Comparison of ENCODE assay signal across 16 cellular contexts in genomic region chr11:25065711-25066110, GRCh38.
DNase-seq lines count a peak whose midpoint lies in the region; ATAC-seq, FAIRE-seq and TF ChIP-seq lines count a peak whose summit lies in the region.
"Had no signal": no experiment of that assay in that cellular context is flagged by ENCODE, and none has a peak within 500 bp of the region (broad histone marks: within the 10 kb centered on the region; RNA-seq: fewer than 3 reads in every experiment).

No MANE protein-coding gene starts in this region.

- H3K4me3 ChIP-seq in Panc1 (ENCODE audit: low read depth in 2 of 2, low read length in 2 of 2): no peak overlapping the region
- no peak overlapping the region for H3K4me3 ChIP-seq in endothelial cell of umbilical vein (replicated peaks in 1 of 3; ENCODE audit: insufficient read depth in 1 of 3, low read depth in 1 of 3, low read length in 3 of 3)
- no peak overlapping the region for H3K4me3 ChIP-seq in HAP-1
- H3K4me3 ChIP-seq: SK-N-MC had no signal

- BruUV-seq in Panc1 (replicated peaks; lab: Mats Ljungman, UMichigan) (no TSS peak), endothelial cell of umbilical vein (replicated peaks; lab: Mats Ljungman, UMichigan) (no TSS peak)

- H3K9ac ChIP-seq in endothelial cell of umbilical vein (replicated peaks; ENCODE audit: extremely low read depth, insufficient read depth, low read length): no peak overlapping the region

- H2AFZ ChIP-seq in endothelial cell of umbilical vein (ENCODE audit: low read depth, low read length): no peak overlapping the region

- no peaks in the 10 kb centered on the region for H4K20me1 ChIP-seq in endothelial cell of umbilical vein (replicated peaks; ENCODE audit: control insufficient read depth, extremely low read depth, insufficient read depth, low read length)

- in situ Hi-C loops in Panc1 (cut with HindIII; ENCODE audit: low pct_unique_long_range_greater_than_20kb, low sequenced_read_pairs): no loop called here
- in situ Hi-C loops in HAP-1 (cut with MboI; ENCODE audit: low sequenced_read_pairs): no loop called here

- POLR2A ChIA-PET in Panc1 (lab: Charles Lee): no interaction called here
- POLR2A ChIA-PET in endothelial cell of umbilical vein (lab: Charles Lee): no interaction called here

- FAIRE-seq in H54 (lab: Jason Lieb, UNC): peak; percentile 80
- no peak for FAIRE-seq in endothelial cell of umbilical vein (lab: Jason Lieb, UNC)

- TF ChIP-seq CTCF in Panc1 (IDR thresholded peaks at IDR 0.05): no peak
- no peak for TF ChIP-seq CTCF in endothelial cell of umbilical vein (IDR thresholded peaks at IDR 0.05; ENCODE audit: extremely low read depth in 1 of 2, insufficient read depth in 1 of 2, low read depth in 1 of 2, low read length in 2 of 2)

- TF ChIP-seq POLR2A in H54 (IDR thresholded peaks at IDR 0.05; ENCODE audit: low read depth, low read length): no peak
- TF ChIP-seq POLR2A in endothelial cell of umbilical vein (IDR thresholded peaks at IDR 0.05; ENCODE audit: low read depth, low read length): no peak

- H3K27me3 ChIP-seq in Panc1 (ENCODE audit: control insufficient read depth, insufficient read depth, low read length) (no peaks in the 10 kb centered on the region), endothelial cell of umbilical vein (ENCODE audit: control insufficient read depth in 2 of 2, insufficient read depth in 2 of 2, low read length in 2 of 2) (no peaks in the 10 kb centered on the region), HAP-1 (ENCODE audit: low read depth) (no peaks in the 10 kb centered on the region)
- H3K27me3 ChIP-seq: BE2C had no signal

- dilution Hi-C loops in endothelial cell of umbilical vein (cut with MboI; ENCODE audit: extremely low pct_ligation_motif_present, low sequenced_read_pairs): no loop called here

- H3K9me3 ChIP-seq in Panc1 (ENCODE audit: control insufficient read depth, insufficient read depth, low read depth, low read length) (no peaks in the 10 kb centered on the region), endothelial cell of umbilical vein (replicated peaks; ENCODE audit: control insufficient read depth, insufficient read depth, low read length) (no peaks in the 10 kb centered on the region), HAP-1 (no peaks in the 10 kb centered on the region)
- H3K9me3 ChIP-seq: BE2C had no signal

- H3K4me2 ChIP-seq in endothelial cell of umbilical vein (ENCODE audit: insufficient read depth, low read length): no peak overlapping the region

- peak; percentile 2 for DNase-seq in H54 (ENCODE audit: insufficient read length, low spot score)
- DNase-seq in Panc1 (ENCODE audit: low read depth, low spot score): peak; percentile 64
- DNase-seq in endothelial cell of umbilical vein (ENCODE audit: low read depth, low spot score): peak; percentile 1
- DNase-seq in non-pigmented ciliary epithelial cell (ENCODE audit: low read depth): peak; percentile 13
- no peak for DNase-seq in NK-92 (lab: John Stamatoyannopoulos, UW; ENCODE audit: unreplicated experiment)
- no peak for DNase-seq in CD1c-positive myeloid dendritic cell (ENCODE audit: extremely low spot score)
- DNase-seq in HAP-1 (ENCODE audit: low spot score in 2 of 2): no peak
- DNase-seq: BE2C, DMS79, left ventricle myocardium superior, NCI-H2107, posterior cingulate gyrus, substantia nigra had no signal

- H3K4me1 ChIP-seq in Panc1 (ENCODE audit: control insufficient read depth, insufficient read depth, low read length): no peaks in the 10 kb centered on the region
- H3K4me1 ChIP-seq in endothelial cell of umbilical vein (ENCODE audit: control insufficient read depth, extremely low read depth, insufficient read depth, low read length): no peaks in the 10 kb centered on the region
- H3K4me1 ChIP-seq in HAP-1: no peaks in the 10 kb centered on the region
- H3K4me1 ChIP-seq: BE2C had no signal

- no peaks in the 10 kb centered on the region for H3K9me1 ChIP-seq in endothelial cell of umbilical vein (replicated peaks; ENCODE audit: control insufficient read depth, extremely low read depth, insufficient read depth, low read length)

- CTCF ChIA-PET in Panc1 (lab: Charles Lee) (no interaction called here), endothelial cell of umbilical vein (lab: Charles Lee) (no interaction called here)

- no peak overlapping the region for H3K27ac ChIP-seq in Panc1 (ENCODE audit: low read length)
- H3K27ac ChIP-seq in endothelial cell of umbilical vein (ENCODE audit: insufficient read depth, low read depth, low read length): no peak overlapping the region
- H3K27ac ChIP-seq: SK-N-MC, VCaP had no signal

- H3K36me3 ChIP-seq in Panc1 (ENCODE audit: control insufficient read depth, insufficient read depth, low read length): no peaks in the 10 kb centered on the region
- H3K36me3 ChIP-seq in endothelial cell of umbilical vein (ENCODE audit: control insufficient read depth in 2 of 2, extremely low read depth in 1 of 2, insufficient read depth in 2 of 2, low read length in 2 of 2): no peaks in the 10 kb centered on the region
- H3K36me3 ChIP-seq in HAP-1 (replicated peaks): no peaks in the 10 kb centered on the region
- H3K36me3 ChIP-seq: BE2C had no signal

- no peaks in the 10 kb centered on the region for H3K79me2 ChIP-seq in endothelial cell of umbilical vein (ENCODE audit: control insufficient read depth, insufficient read depth, low read length)

- intact Hi-C loops in Panc1 (cut with micrococcal nuclease; ENCODE audit: unreplicated experiment) (no loop called here), endothelial cell of umbilical vein (cut with micrococcal nuclease) (no loop called here)

- ATAC-seq in Panc1 (peak; percentile 62; the same call in 1 of the 2 replicates), GM21619 (IDR thresholded peaks at IDR 0.05; ENCODE audit: unreplicated experiment) (no peak)
- ATAC-seq: left ventricle myocardium superior had no signal

TF ChIP-seq in endothelial cell of umbilical vein, 7 proteins besides CTCF, POLR2A, EP300 and RAD21:
- peak; percentile 42 for TF ChIP-seq JUN (IDR thresholded peaks at IDR 0.05; ENCODE audit: borderline replicate concordance, insufficient read depth, insufficient read length, low read depth)
- TF ChIP-seq FOS (IDR thresholded peaks at IDR 0.05; ENCODE audit: borderline replicate concordance, insufficient read depth, low read length): peak; percentile 65
- no peak for TF ChIP-seq EZH2 (IDR thresholded peaks at IDR 0.05; ENCODE audit: borderline replicate concordance, low read depth, low read length, severe bottlenecking)

Comparison
In these comparisons a context has a peak if more than half of its experiments do, and no peak if none do; other contexts are left out.
1. DNase-seq: peak in H54 (single experiment), Panc1 (single experiment), endothelial cell of umbilical vein (single experiment) and non-pigmented ciliary epithelial cell (single experiment); none in NK-92 (single experiment), CD1c-positive myeloid dendritic cell (single experiment) and HAP-1 (0 of 2).